ENCODE assay signal across 11 cellular contexts in the genomic region with DNA sequence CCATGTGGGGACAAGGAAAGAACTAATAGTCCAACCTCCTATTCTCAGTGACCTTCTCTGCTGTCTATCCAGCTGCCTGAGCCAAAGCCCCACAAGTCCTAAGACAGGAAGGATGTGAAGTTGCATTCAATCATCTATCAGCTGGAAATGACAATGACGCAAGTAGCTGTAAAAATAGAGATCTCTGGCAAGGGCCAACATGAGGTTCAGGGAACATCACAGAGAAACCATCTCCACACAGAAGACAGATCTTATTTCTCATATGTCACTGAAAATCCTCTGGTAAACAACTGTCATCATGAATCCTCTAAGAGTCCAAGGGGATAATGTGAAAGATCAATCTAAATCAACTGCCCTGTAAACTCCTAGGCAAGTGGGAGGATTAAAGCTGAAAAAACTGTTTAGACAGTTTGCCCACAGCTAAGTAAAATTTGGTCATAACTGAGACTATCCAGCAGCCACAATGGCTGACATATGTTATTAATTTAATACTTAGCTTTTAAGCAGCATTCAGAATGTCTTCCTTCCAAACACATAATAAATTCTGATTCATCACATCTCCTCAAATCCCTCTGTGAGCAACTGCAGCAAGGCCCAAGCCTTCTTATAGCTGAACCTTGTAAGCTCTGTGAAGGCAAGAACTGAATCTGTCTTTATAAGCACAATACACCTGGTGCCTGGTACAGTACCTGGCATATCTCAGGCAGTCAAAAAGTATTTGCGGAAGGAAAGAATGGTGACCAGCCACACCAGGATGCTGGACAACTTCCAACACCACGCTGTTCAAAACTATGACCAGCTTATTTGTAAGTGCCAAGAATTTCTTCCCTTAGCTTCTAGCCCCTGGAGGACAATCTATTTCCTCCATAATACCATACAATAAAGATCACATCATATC. TPM values are rescaled to one million over a fixed set of nuclear protein-coding genes. Genes with fewer than 3 reads are reported as not detected.
DNase-seq lines count a peak whose midpoint lies in the region; ATAC-seq, FAIRE-seq and TF ChIP-seq lines count a peak whose summit lies in the region.
"Had no signal": no experiment of that assay in that cellular context is flagged by ENCODE, and none has a peak within 500 bp of the region (broad histone marks: within the 10 kb centered on the region; RNA-seq: fewer than 3 reads in every experiment).

No MANE protein-coding gene starts in this region.

- intact Hi-C loops in pancreas (cut with DNase I) = no loop called here

- peak; percentile 43 to 74 (median 65) for ATAC-seq in pancreas
- ATAC-seq in activated CD4-positive, CD25-positive, alpha-beta regulatory T cell treated with anti-CD3 and anti-CD28 coated beads, Interleukin-2, amount 50 U/mL, for 24 hours = no peak
- no peak for ATAC-seq in GM21367 (IDR thresholded peaks at IDR 0.05; ENCODE audit: unreplicated experiment)

- TF ChIP-seq CTCF in fibroblast of pulmonary artery (IDR thresholded peaks at IDR 0.05; ENCODE audit: low read length, missing control alignments) (no peak), pancreas (IDR thresholded peaks at IDR 0.05) (no peak)

- H3K27me3 ChIP-seq in pancreas = no peaks in the 10 kb centered on the region

- H3K9me3 ChIP-seq in pancreas = no peaks in the 10 kb centered on the region

- peak overlapping the region in 2 of 4 donors; percentile 8 to 28 for H3K27ac ChIP-seq in pancreas

- WGBS in pancreas, 2 donors = 44 to 47% methylated on average over 3 of the region's 3 CpGs

- no peaks in the 10 kb centered on the region for H3K36me3 ChIP-seq in pancreas

- no peak overlapping the region for H3K4me3 ChIP-seq in fibroblast of pulmonary artery (replicated peaks; ENCODE audit: low read depth, low read length)
- no peak overlapping the region for H3K4me3 ChIP-seq in pancreas

- no peak for FAIRE-seq in pancreas (lab: Jason Lieb, UNC)
- FAIRE-seq: bronchial epithelial cell had no signal

- in situ Hi-C loops in SK-MEL-5 (cut with HindIII; ENCODE audit: low pct_unique_long_range_greater_than_20kb, low sequenced_read_pairs) = no loop called here

- H3K4me1 ChIP-seq in pancreas = peaks cover 0 to 10% (median 0%) of the 10 kb centered on the region in 3 donors

- peak; percentile 55 for DNase-seq in EL
- DNase-seq in SK-MEL-5 (ENCODE audit: low read depth, low spot score) = peak; percentile 17
- peak; percentile 41 for DNase-seq in fibroblast of pulmonary artery (ENCODE audit: low read depth)
- peak in 4 of 6 donors; percentile 30 to 39 (median 32) for DNase-seq in pancreas
- DNase-seq in UCSD-AML1 (lab: John Stamatoyannopoulos, UW; ENCODE audit: unreplicated experiment) = no peak
- no peak for DNase-seq in T-helper 2 cell
- DNase-seq: activated B cell treated with CpG ODN at 0.5 μM for 24 hours, DND-41 had no signal

RNA-seq across cellular contexts. Expression of gene ALG9, which starts 52.0 kb away (rescaled TPM):
- 33.6 and 39.0 TPM in 2 replicates for total RNA-seq in SK-MEL-5 (2014; rRNA removed; shearing (Covaris generic))
- polyA plus RNA-seq in SK-MEL-5 (2015; cell fraction: cytosol; rRNA removed) = 22.4 and 30.6 TPM in 2 replicates
- 20.3 and 22.1 TPM in 2 replicates for polyA plus RNA-seq in SK-MEL-5 (2015; cell fraction: nucleus; rRNA removed)
- 10 to 100 TPM; 15.7 to 25.7 (median 21.8) TPM for total RNA-seq in pancreas
- polyA plus RNA-seq in pancreas = 10 to 100 TPM; 19.8 to 37.0 TPM

RNA-seq across cellular contexts. Expression of gene PPP2R1B, which starts 53.2 kb away (rescaled TPM):
- 28.2 and 31.5 TPM in 2 replicates for total RNA-seq in SK-MEL-5 (2014; rRNA removed; shearing (Covaris generic))
- polyA plus RNA-seq in SK-MEL-5 (2015; cell fraction: cytosol; rRNA removed) = 12.8 and 14.6 TPM in 2 replicates
- 13.7 and 20.2 TPM in 2 replicates for polyA plus RNA-seq in SK-MEL-5 (2015; cell fraction: nucleus; rRNA removed)
- 10 to 100 TPM; 23.2 to 50.1 (median 34.5) TPM for total RNA-seq in pancreas
- polyA plus RNA-seq in pancreas = 10 to 100 TPM; 12.6 to 15.9 TPM

RNA-seq across cellular contexts. Expression of gene FDXACB1, which starts 59.6 kb away (rescaled TPM):
- total RNA-seq in SK-MEL-5 (2014; rRNA removed; shearing (Covaris generic)) = 2.0 and 2.2 TPM in 2 replicates
- polyA plus RNA-seq in SK-MEL-5 (2015; cell fraction: cytosol; rRNA removed) = 1.1 and 1.8 TPM in 2 replicates
- polyA plus RNA-seq in SK-MEL-5 (2015; cell fraction: nucleus; rRNA removed) = 2.3 and 2.8 TPM in 2 replicates
- total RNA-seq in pancreas = 1 to 10 TPM in 3 of 6 donors, under 1 TPM in 3; 0.51 to 1.2 (median 1.1) TPM
- polyA plus RNA-seq in pancreas = 1 to 10 TPM; 1.6 to 2.1 TPM

RNA-seq across cellular contexts. Expression of gene CFAP68, which starts 59.9 kb away (rescaled TPM):
- total RNA-seq in SK-MEL-5 (2014; rRNA removed; shearing (Covaris generic)) = 39.3 and 40.6 TPM in 2 replicates
- 9.8 and 22.8 TPM in 2 replicates for polyA plus RNA-seq in SK-MEL-5 (2015; cell fraction: cytosol; rRNA removed)
- 2.7 and 4.0 TPM in 2 replicates for polyA plus RNA-seq in SK-MEL-5 (2015; cell fraction: nucleus; rRNA removed)
- 10 to 100 TPM; 14.3 to 24.9 (median 16.0) TPM for total RNA-seq in pancreas
- 10 to 100 TPM; 25.0 to 26.9 TPM for polyA plus RNA-seq in pancreas

Comparison
In these comparisons a context has a peak if more than half of its experiments do, and no peak if none do; other contexts are left out.
1. DNase-seq: peak in EL (single experiment), SK-MEL-5 (single experiment), fibroblast of pulmonary artery (single experiment) and pancreas (4 of 6); none in UCSD-AML1 (single experiment) and T-helper 2 cell (0 of 5).
2. ATAC-seq: peak in pancreas (4 of 4); none in activated CD4-positive, CD25-positive, alpha-beta regulatory T cell treated with anti-CD3 and anti-CD28 coated beads, Interleukin-2, amount 50 U/mL, for 24 hours (0 of 2) and GM21367 (single experiment).